ENCODE assay signal across 6 cellular contexts in genomic region chr1:32199717-32200072, GRCh38. TPM values are rescaled to one million over a fixed set of nuclear protein-coding genes. Genes with fewer than 3 reads are reported as not detected.
DNase-seq lines count a peak whose midpoint lies in the region; ATAC-seq lines count a peak whose summit lies in the region.

No MANE protein-coding gene starts in this region.

- no peak for DNase-seq in activated CD8-positive, alpha-beta memory T cell treated with anti-CD3 and anti-CD28 coated beads, Interleukin-2, amount 10 ng/mL, durations not matched to agents 7 days and 5 days
- no peak for DNase-seq in activated CD8-positive, alpha-beta memory T cell treated with anti-CD3 and anti-CD28 coated beads, Interleukin-2, amount 50 U/mL, for 4 hours
- DNase-seq in epithelial cell of prostate (ENCODE audit: low read depth, low spot score) = no peak
- no peak for DNase-seq in dedifferentiated amniotic fluid mesenchymal stem cell (ENCODE audit: extremely low spot score)

- peak overlapping the region; percentile 85 for H3K9ac ChIP-seq in skeletal muscle satellite cell (ENCODE audit: low read depth, low read length)

- H3K4me3 ChIP-seq in skeletal muscle satellite cell (ENCODE audit: low read length) = peak overlapping the region; percentile 80

- no peaks in the 10 kb centered on the region for H3K9me3 ChIP-seq in skeletal muscle satellite cell (replicated peaks; ENCODE audit: low read length)

- CTCF ChIA-PET in activated CD8-positive, alpha-beta memory T cell treated with anti-CD3 and anti-CD28 coated beads, Interleukin-2, amount 10 ng/mL, durations not matched to agents 7 days and 5 days (lab: Charles Lee) = interaction anchor here (0.9 to 3.9 kb wide), 7 partner anchors 10 to 173 kb away, joined by 3 to 18 read pairs (median 9); partner anchors contain the start of genes KPNA6, LCK and TXLNA

- no peak overlapping the region for H3K4me3 Mint-ChIP-seq in activated CD8-positive, alpha-beta memory T cell treated with anti-CD3 and anti-CD28 coated beads, Interleukin-2, amount 10 ng/mL, durations not matched to agents 7 days and 5 days

- H3K36me3 ChIP-seq in skeletal muscle satellite cell (ENCODE audit: insufficient read depth, low read length) = peaks cover 43% of the 10 kb centered on the region

- peaks cover 75% of the 10 kb centered on the region for H3K4me1 Mint-ChIP-seq in activated CD8-positive, alpha-beta memory T cell treated with anti-CD3 and anti-CD28 coated beads, Interleukin-2, amount 10 ng/mL, durations not matched to agents 7 days and 5 days

- H3K27ac ChIP-seq in epithelial cell of prostate = peak overlapping the region; percentile 40

- H3K4me1 ChIP-seq in skeletal muscle satellite cell (ENCODE audit: control insufficient read depth, insufficient read depth, low read length) = peaks cover 39% of the 10 kb centered on the region

- H3K36me3 Mint-ChIP-seq in activated CD8-positive, alpha-beta memory T cell treated with anti-CD3 and anti-CD28 coated beads, Interleukin-2, amount 10 ng/mL, durations not matched to agents 7 days and 5 days = peaks cover 29% of the 10 kb centered on the region

- peak overlapping the region; percentile 97 for H3K4me2 ChIP-seq in skeletal muscle satellite cell (ENCODE audit: low read length)

- H3K27me3 Mint-ChIP-seq in activated CD8-positive, alpha-beta memory T cell treated with anti-CD3 and anti-CD28 coated beads, Interleukin-2, amount 10 ng/mL, durations not matched to agents 7 days and 5 days = no peaks in the 10 kb centered on the region

- H3K9me3 Mint-ChIP-seq in activated CD8-positive, alpha-beta memory T cell treated with anti-CD3 and anti-CD28 coated beads, Interleukin-2, amount 10 ng/mL, durations not matched to agents 7 days and 5 days (ENCODE audit: low read depth) = no peaks in the 10 kb centered on the region

- no peaks in the 10 kb centered on the region for H3K27me3 ChIP-seq in skeletal muscle satellite cell (ENCODE audit: control insufficient read depth, insufficient read depth, low read length)

- peak overlapping the region; percentile 82 for H3K27ac Mint-ChIP-seq in activated CD8-positive, alpha-beta memory T cell treated with anti-CD3 and anti-CD28 coated beads, Interleukin-2, amount 10 ng/mL, durations not matched to agents 7 days and 5 days

- ATAC-seq in activated CD8-positive, alpha-beta memory T cell treated with anti-CD3 and anti-CD28 coated beads, Interleukin-2, amount 10 ng/mL, durations not matched to agents 7 days and 5 days = no peak
- ATAC-seq in HG03045 (IDR thresholded peaks at IDR 0.05; ENCODE audit: unreplicated experiment) = no peak

RNA-seq across cellular contexts. Expression of gene CCDC28B, which starts 0.7 kb away (rescaled TPM):
- total RNA-seq in activated CD8-positive, alpha-beta memory T cell treated with anti-CD3 and anti-CD28 coated beads, Interleukin-2, amount 10 ng/mL, durations not matched to agents 7 days and 5 days = 10 to 100 TPM; 33.0 to 43.3 TPM
- 4.4 and 7.6 TPM in 2 replicates for total RNA-seq in skeletal muscle satellite cell (2012; rRNA removed)

RNA-seq across cellular contexts. Expression of gene IQCC, which starts 5.8 kb away (rescaled TPM):
- 1 to 10 TPM; 5.4 to 7.2 TPM for total RNA-seq in activated CD8-positive, alpha-beta memory T cell treated with anti-CD3 and anti-CD28 coated beads, Interleukin-2, amount 10 ng/mL, durations not matched to agents 7 days and 5 days
- total RNA-seq in skeletal muscle satellite cell (2012; rRNA removed) = 0.76 and 2.2 TPM in 2 replicates

RNA-seq across cellular contexts. Expression of gene DCDC2B, which starts 9.2 kb away (rescaled TPM):
- under 1 TPM in 1 of 2 experiments, not detected in 1; 0.16 TPM for total RNA-seq in activated CD8-positive, alpha-beta memory T cell treated with anti-CD3 and anti-CD28 coated beads, Interleukin-2, amount 10 ng/mL, durations not matched to agents 7 days and 5 days
- total RNA-seq in skeletal muscle satellite cell (2012; rRNA removed) = not detected in 2 replicates

RNA-seq across cellular contexts. Expression of gene TXLNA, which starts 20.2 kb away (rescaled TPM):
- 100 to 1,000 TPM in 1 of 2 experiments, 10 to 100 TPM in 1; 85.8 to 104 TPM for total RNA-seq in activated CD8-positive, alpha-beta memory T cell treated with anti-CD3 and anti-CD28 coated beads, Interleukin-2, amount 10 ng/mL, durations not matched to agents 7 days and 5 days
- 69.0 and 79.9 TPM in 2 replicates for total RNA-seq in skeletal muscle satellite cell (2012; rRNA removed)

RNA-seq across cellular contexts. Expression of gene TMEM234, which starts 22.5 kb away (rescaled TPM):
- 10 to 100 TPM; 11.7 to 12.3 TPM for total RNA-seq in activated CD8-positive, alpha-beta memory T cell treated with anti-CD3 and anti-CD28 coated beads, Interleukin-2, amount 10 ng/mL, durations not matched to agents 7 days and 5 days
- 12.7 and 18.1 TPM in 2 replicates for total RNA-seq in skeletal muscle satellite cell (2012; rRNA removed)
